7 cellular contexts compared by ENCODE assay signal in the genomic region with DNA sequence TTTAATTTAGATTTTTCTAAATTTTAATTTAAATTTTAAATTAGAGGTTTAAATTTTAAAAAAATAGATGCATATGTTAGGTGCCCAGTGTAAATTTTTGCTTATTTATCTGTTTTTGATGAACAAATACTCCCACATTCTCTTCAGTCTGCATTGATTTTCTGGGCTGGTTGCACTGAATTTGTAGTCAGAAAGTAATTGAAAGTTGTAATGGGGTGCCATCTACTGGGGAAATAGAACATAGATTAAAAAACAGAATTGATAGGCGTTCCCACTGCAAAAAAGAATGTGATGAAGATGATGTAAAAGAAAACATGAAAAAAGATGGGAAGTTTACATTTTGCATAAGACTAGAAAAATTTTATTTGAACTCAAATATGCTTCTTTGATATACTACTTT. TPM values are rescaled to one million over a fixed set of nuclear protein-coding genes. Genes with fewer than 3 reads are reported as not detected.
DNase-seq lines count a peak whose midpoint lies in the region; ATAC-seq and TF ChIP-seq lines count a peak whose summit lies in the region.

No MANE protein-coding gene starts in this region.

- DNase-seq in LHCN-M2 (ENCODE audit: low read depth) (peak; percentile 45), SK-N-DZ (ENCODE audit: low spot score) (peak; percentile 50), foreskin melanocyte (peak; percentile 59), thoracic aorta (ENCODE audit: low spot score) (no peak), NCI-H1048 (lab: John Stamatoyannopoulos, UW) (no peak)

- ATAC-seq in thoracic aorta (ENCODE audit: insufficient number of reproducible peaks, low FRiP score, low read depth) (peak; percentile 55), GM18858 (IDR thresholded peaks at IDR 0.05; ENCODE audit: unreplicated experiment) (no peak)

- no peaks in the 10 kb centered on the region for H3K9me3 ChIP-seq in thoracic aorta

- no peaks in the 10 kb centered on the region for H3K36me3 ChIP-seq in thoracic aorta

- no peak overlapping the region for H3K4me3 ChIP-seq in thoracic aorta

- H3K27me3 ChIP-seq in thoracic aorta (replicated peaks; ENCODE audit: insufficient read depth): no peaks in the 10 kb centered on the region

- peak; percentile 31 for TF ChIP-seq CTCF in GM12873 (IDR thresholded peaks at IDR 0.05; ENCODE audit: insufficient read depth, low read depth, low read length, missing control alignments)
- peak; percentile 36 for TF ChIP-seq CTCF in thoracic aorta (IDR thresholded peaks at IDR 0.05)

- no peaks in the 10 kb centered on the region for H3K4me1 ChIP-seq in thoracic aorta (ENCODE audit: control insufficient read depth in 1 of 2, low read depth in 2 of 2)

- no peak overlapping the region for H3K27ac ChIP-seq in thoracic aorta

RNA-seq across cellular contexts. Expression of gene CCDC85A, which starts 51.7 kb away (rescaled TPM):
- total RNA-seq in LHCN-M2 (2014; rRNA removed): 0.57 and 1.9 TPM in 2 replicates
- polyA plus RNA-seq in LHCN-M2 (2012): 1.7 TPM
- 0.24 and 0.42 TPM in 2 replicates for polyA plus RNA-seq in SK-N-DZ (2014; cell fraction: cytosol; rRNA removed)
- 0.16 TPM in 1 of 2 replicates, not detected in the other for polyA plus RNA-seq in SK-N-DZ (2014; cell fraction: nucleus; rRNA removed)
- 1 to 10 TPM; 3.7 to 4.2 TPM for total RNA-seq in thoracic aorta

Comparison
In these comparisons a context has a peak if more than half of its experiments do, and no peak if none do; other contexts are left out.
1. DNase-seq: peak in LHCN-M2 (single experiment), SK-N-DZ (single experiment) and foreskin melanocyte (single experiment); none in thoracic aorta (single experiment) and NCI-H1048 (single experiment).